Comparison of ENCODE assay signal across 8 cellular contexts in genomic region chr14:92613008-92613658, GRCh38.
A peak's percentile ranks its signal among the peaks of the same experiment; 100 is the strongest.
DNase-seq lines count a peak whose midpoint lies in the region; ATAC-seq, FAIRE-seq and TF ChIP-seq lines count a peak whose summit lies in the region.

No MANE protein-coding gene starts in this region.

- no peak overlapping the region for H3K4me3 Mint-ChIP-seq in GM23338
- no peak overlapping the region for H3K4me3 Mint-ChIP-seq in T-helper 2 cell treated with Interferon-gamma antibody and Interleukin-4, amounts not matched to agents 5 μg/mL and 100 μg/mL, for 36 hours
- H3K4me3 Mint-ChIP-seq in stimulated activated memory B cell treated with anti-CD40 and anti-IgM and Interleukin-4, amounts not matched to agents 10 μg/mL and 1 μg/mL and 100 μg/mL, for 72 hours = no peak overlapping the region

- intact Hi-C loops in right lobe of liver (cut with DNase I) = no loop called here

- DNase-seq in A549 (ENCODE audit: low read depth in 1 of 2, low spot score in 1 of 2) (peak in 1 of 2 experiments; percentile 47), GM23338 (ENCODE audit: low spot score) (peak; percentile 89), astrocyte of the cerebellum (ENCODE audit: low read depth) (no peak), right lobe of liver (no peak), H4 (ENCODE audit: low spot score) (no peak)
- peak; percentile 23 for DNase-seq in T-helper 2 cell treated with Interferon-gamma antibody and Interleukin-4, amounts not matched to agents 5 μg/mL and 100 μg/mL, for 36 hours (ENCODE audit: low spot score)

- H3K36me3 Mint-ChIP-seq in GM23338 (ENCODE audit: low read depth) = no peaks in the 10 kb centered on the region
- peaks cover 12% of the 10 kb centered on the region for H3K36me3 Mint-ChIP-seq in T-helper 2 cell treated with Interferon-gamma antibody and Interleukin-4, amounts not matched to agents 5 μg/mL and 100 μg/mL, for 36 hours (ENCODE audit: low read depth)
- H3K36me3 Mint-ChIP-seq in stimulated activated memory B cell treated with anti-CD40 and anti-IgM and Interleukin-4, amounts not matched to agents 10 μg/mL and 1 μg/mL and 100 μg/mL, for 72 hours = peaks cover 8% of the 10 kb centered on the region

- H3K4me3 ChIP-seq in A549 = no peak overlapping the region
- H3K4me3 ChIP-seq in GM23338 = no peak overlapping the region
- H3K4me3 ChIP-seq in astrocyte of the cerebellum (ENCODE audit: low read depth, low read length) = no peak overlapping the region
- H3K4me3 ChIP-seq in right lobe of liver = no peak overlapping the region

- CTCF ChIA-PET in A549 (lab: Yijun Ruan, JAX) = interaction anchor here (0.6 to 3.7 kb wide), 16 partner anchors 8 to 584 kb away, joined by 3 to 10 read pairs (median 4); no protein-coding TSS in a partner anchor

- H3F3A ChIP-seq in GM23338 (replicated peaks; ENCODE audit: low read depth) = no peaks in the 10 kb centered on the region

- TF ChIP-seq CTCF in A549 (IDR thresholded peaks at IDR 0.05) (peak; percentile 67), GM23338 (conservative IDR thresholded peaks at IDR 0.05; ENCODE audit: low read depth in 2 of 2) (peak; percentile 91 to 97), astrocyte of the cerebellum (IDR thresholded peaks at IDR 0.05; ENCODE audit: low read depth, low read length, missing control alignments) (peak; percentile 83), right lobe of liver (IDR thresholded peaks at IDR 0.05) (peak; percentile 41 to 70 (median 64))

- ATAC-seq in A549 (peak; percentile 64 to 87; a peak in 5 of 6 replicates), GM23338 (peak; percentile 96), right lobe of liver (peak; percentile 51 to 72 (median 61)), GM21717 (IDR thresholded peaks at IDR 0.05; ENCODE audit: unreplicated experiment) (no peak)
- no peak for ATAC-seq in stimulated activated memory B cell treated with anti-CD40 and anti-IgM and Interleukin-4, amounts not matched to agents 10 μg/mL and 1 μg/mL and 100 μg/mL, for 72 hours

- WGBS in A549 (ENCODE audit: missing lambda C conversion rate) = 68% methylated on average over 11 of the region's 11 CpGs
- WGBS in right lobe of liver (ENCODE audit: insufficient coverage, low coverage, low lambda C conversion rate, missing lambda C conversion rate) = 79% methylated on average over 8 of the region's 11 CpGs

- H3K4me1 ChIP-seq in A549 (peaks cover 21% of the 10 kb centered on the region), GM23338 (ENCODE audit: insufficient read depth) (no peaks in the 10 kb centered on the region), right lobe of liver (peaks cover 0 to 8% (median 0%) of the 10 kb centered on the region in 4 donors)

- peak; percentile 59 to 69 for TF ChIP-seq RAD21 in A549 (conservative IDR thresholded peaks at IDR 0.05 in 1 of 2, IDR thresholded peaks at IDR 0.05 in 1 of 2)

- H3K27me3 Mint-ChIP-seq in GM23338 (ENCODE audit: insufficient read depth, low read depth, poor library complexity) = peaks cover 4% of the 10 kb centered on the region
- peaks cover 5% of the 10 kb centered on the region for H3K27me3 Mint-ChIP-seq in T-helper 2 cell treated with Interferon-gamma antibody and Interleukin-4, amounts not matched to agents 5 μg/mL and 100 μg/mL, for 36 hours (ENCODE audit: low read depth)
- no peaks in the 10 kb centered on the region for H3K27me3 Mint-ChIP-seq in stimulated activated memory B cell treated with anti-CD40 and anti-IgM and Interleukin-4, amounts not matched to agents 10 μg/mL and 1 μg/mL and 100 μg/mL, for 72 hours

- no peaks in the 10 kb centered on the region for H3K9me3 Mint-ChIP-seq in GM23338
- H3K9me3 Mint-ChIP-seq in T-helper 2 cell treated with Interferon-gamma antibody and Interleukin-4, amounts not matched to agents 5 μg/mL and 100 μg/mL, for 36 hours = peaks cover 5% of the 10 kb centered on the region
- H3K9me3 Mint-ChIP-seq in stimulated activated memory B cell treated with anti-CD40 and anti-IgM and Interleukin-4, amounts not matched to agents 10 μg/mL and 1 μg/mL and 100 μg/mL, for 72 hours = no peaks in the 10 kb centered on the region

- no peaks in the 10 kb centered on the region for H3K27me3 ChIP-seq in GM23338 (ENCODE audit: insufficient read depth)
- H3K27me3 ChIP-seq in right lobe of liver = no peaks in the 10 kb centered on the region

- H3K4me1 Mint-ChIP-seq in GM23338 = peaks cover 5% of the 10 kb centered on the region
- H3K4me1 Mint-ChIP-seq in T-helper 2 cell treated with Interferon-gamma antibody and Interleukin-4, amounts not matched to agents 5 μg/mL and 100 μg/mL, for 36 hours (ENCODE audit: low read depth) = peaks cover 40% of the 10 kb centered on the region
- peaks cover 63% of the 10 kb centered on the region for H3K4me1 Mint-ChIP-seq in stimulated activated memory B cell treated with anti-CD40 and anti-IgM and Interleukin-4, amounts not matched to agents 10 μg/mL and 1 μg/mL and 100 μg/mL, for 72 hours

- no peak overlapping the region for H3K27ac Mint-ChIP-seq in GM23338
- H3K27ac Mint-ChIP-seq in T-helper 2 cell treated with Interferon-gamma antibody and Interleukin-4, amounts not matched to agents 5 μg/mL and 100 μg/mL, for 36 hours = no peak overlapping the region
- peak overlapping the region; percentile 36 for H3K27ac Mint-ChIP-seq in stimulated activated memory B cell treated with anti-CD40 and anti-IgM and Interleukin-4, amounts not matched to agents 10 μg/mL and 1 μg/mL and 100 μg/mL, for 72 hours

- TF ChIP-seq POLR2A in A549 (IDR thresholded peaks at IDR 0.05; ENCODE audit: low read length) (no peak), right lobe of liver (IDR thresholded peaks at IDR 0.05) (no peak)

- peaks cover 5% of the 10 kb centered on the region; the same call in 1 of the 2 replicates for H3K9me2 ChIP-seq in GM23338 (ENCODE audit: insufficient read depth)

- H3K4me2 ChIP-seq in A549 = no peak overlapping the region
- no peak overlapping the region for H3K4me2 ChIP-seq in GM23338

- no peak for FAIRE-seq in A549 (lab: Jason Lieb, UNC)

- no peaks in the 10 kb centered on the region for H3K9me3 ChIP-seq in A549
- H3K9me3 ChIP-seq in right lobe of liver = no peaks in the 10 kb centered on the region

- no peaks in the 10 kb centered on the region for H4K20me1 ChIP-seq in GM23338 (replicated peaks; ENCODE audit: insufficient read depth)

- H3K36me3 ChIP-seq in GM23338 (ENCODE audit: insufficient read depth) = no peaks in the 10 kb centered on the region
- H3K36me3 ChIP-seq in right lobe of liver = no peaks in the 10 kb centered on the region

- no peak for TF ChIP-seq EP300 in A549 (IDR thresholded peaks at IDR 0.05)

- in situ Hi-C loops in astrocyte of the cerebellum (cut with HindIII; ENCODE audit: low sequenced_read_pairs) = no loop called here

- H3K27ac ChIP-seq in A549 (peak overlapping the region in 1 of 2 experiments; percentile 18; a peak in 1 of 6 replicates), GM23338 (ENCODE audit: low read depth) (no peak overlapping the region), right lobe of liver (no peak overlapping the region)

- H3K79me2 ChIP-seq in GM23338 (replicated peaks; ENCODE audit: insufficient read depth) = no peaks in the 10 kb centered on the region

- POLR2A ChIA-PET in A549 (lab: Yijun Ruan, JAX) = no interaction called here

- no peak overlapping the region for H2AFZ ChIP-seq in GM23338

TF ChIP-seq in A549, 52 proteins besides CTCF, POLR2A, EP300 and RAD21:
- TF ChIP-seq, protein P1, sequence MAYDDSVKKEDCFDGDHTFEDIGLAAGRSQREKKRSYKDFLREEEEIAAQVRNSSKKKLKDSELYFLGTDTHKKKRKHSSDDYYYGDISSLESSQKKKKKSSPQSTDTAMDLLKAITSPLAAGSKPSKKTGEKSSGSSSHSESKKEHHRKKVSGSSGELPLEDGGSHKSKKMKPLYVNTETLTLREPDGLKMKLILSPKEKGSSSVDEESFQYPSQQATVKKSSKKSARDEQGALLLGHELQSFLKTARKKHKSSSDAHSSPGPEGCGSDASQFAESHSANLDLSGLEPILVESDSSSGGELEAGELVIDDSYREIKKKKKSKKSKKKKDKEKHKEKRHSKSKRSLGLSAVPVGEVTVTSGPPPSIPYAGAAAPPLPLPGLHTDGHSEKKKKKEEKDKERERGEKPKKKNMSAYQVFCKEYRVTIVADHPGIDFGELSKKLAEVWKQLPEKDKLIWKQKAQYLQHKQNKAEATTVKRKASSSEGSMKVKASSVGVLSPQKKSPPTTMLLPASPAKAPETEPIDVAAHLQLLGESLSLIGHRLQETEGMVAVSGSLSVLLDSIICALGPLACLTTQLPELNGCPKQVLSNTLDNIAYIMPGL (CRISPR knock-in tag; IDR thresholded peaks at IDR 0.05; ENCODE audit: borderline replicate concordance) = no peak
- TF ChIP-seq TP53 (CRISPR knock-in tag; IDR thresholded peaks at IDR 0.05) (no peak), ZC3H11A (IDR thresholded peaks at IDR 0.05) (no peak), SMC3 (IDR thresholded peaks at IDR 0.05) (peak; percentile 53), HES2 (IDR thresholded peaks at IDR 0.05) (no peak)

TF ChIP-seq in GM23338, 12 proteins besides CTCF, POLR2A, EP300 and RAD21 (continues in another document):
- TF ChIP-seq POLR2AphosphoS5 (IDR thresholded peaks at IDR 0.05; ENCODE audit: low read depth) = no peak
- TF ChIP-seq REST (IDR thresholded peaks at IDR 0.05; ENCODE audit: unreplicated experiment) = no peak
- no peak for TF ChIP-seq EZH2phosphoT487 (IDR thresholded peaks at IDR 0.05; ENCODE audit: unreplicated experiment)
- TF ChIP-seq ZNF114 (CRISPR knock-in tag; IDR thresholded peaks at IDR 0.05) = no peak
- no peak for TF ChIP-seq NANOG (IDR thresholded peaks at IDR 0.05; ENCODE audit: borderline replicate concordance)

Comparison
In these comparisons a context has a peak if more than half of its experiments do, and no peak if none do; other contexts are left out.
1. ATAC-seq: peak in A549 (2 of 2), GM23338 (single experiment) and right lobe of liver (4 of 4); none in stimulated activated memory B cell treated with anti-CD40 and anti-IgM and Interleukin-4, amounts not matched to agents 10 μg/mL and 1 μg/mL and 100 μg/mL, for 72 hours (single experiment) and GM21717 (single experiment).
2. DNase-seq: peak in GM23338 (single experiment) and T-helper 2 cell treated with Interferon-gamma antibody and Interleukin-4, amounts not matched to agents 5 μg/mL and 100 μg/mL, for 36 hours (single experiment); none in astrocyte of the cerebellum (single experiment), right lobe of liver (0 of 3) and H4 (single experiment).
3. Peak in every context shown above with its lines, with median percentiles within 50 percentile points of each other: CTCF ChIP-seq.